19 cellular contexts compared by ENCODE assay signal in the genomic region with DNA sequence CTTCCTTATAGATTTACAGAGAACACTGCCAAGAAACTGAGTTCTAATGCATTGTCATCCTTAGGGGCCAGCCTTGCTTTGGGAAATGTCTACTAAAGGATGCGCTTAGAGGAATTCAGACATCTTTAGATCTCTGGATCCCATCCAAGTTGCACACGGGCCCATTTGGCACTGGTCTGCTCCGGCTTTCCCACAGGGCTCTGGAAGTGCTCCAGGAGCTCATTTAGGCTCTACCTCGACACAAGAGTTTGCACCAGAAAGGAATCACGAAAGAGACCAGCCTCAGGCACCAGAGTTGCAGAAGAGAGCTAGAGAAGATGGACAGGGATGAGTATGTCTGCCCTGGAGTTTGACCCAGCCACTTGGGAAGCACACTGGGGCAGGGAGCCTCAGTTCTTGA.
"Had no signal": no experiment of that assay in that cellular context is flagged by ENCODE, and none has a peak within 500 bp of the region (broad histone marks: within the 10 kb centered on the region; RNA-seq: fewer than 3 reads in every experiment).

No MANE protein-coding gene starts in this region.

- H3K4me1 ChIP-seq: gastrocnemius medialis, heart right ventricle, suprapubic skin had no signal

- H3K36me3 Mint-ChIP-seq: activated naive CD8-positive, alpha-beta T cell; natural killer cell treated with Interleukin-12 subunit alpha and Interleukin-12 subunit beta and Interleukin-15 and Interleukin-18, amount 100 ng/mL, for 72 hours had no signal

- ATAC-seq: activated CD4-positive, CD25-positive, alpha-beta regulatory T cell treated with anti-CD3 and anti-CD28 coated beads, Interleukin-2, amount 50 U/mL, for 24 hours; activated T-cell treated with anti-CD3 and anti-CD28 coated beads, Interleukin-2, amount 50 U/mL, for 4 hours; gastrocnemius medialis; heart right ventricle; left lobe of liver; natural killer cell treated with Interleukin-12 subunit alpha and Interleukin-12 subunit beta and Interleukin-15 and Interleukin-18, amount 100 ng/mL, for 72 hours; stimulated activated naive CD8-positive, alpha-beta T cell treated with anti-CD3 and anti-CD28 coated beads, Interleukin-15, Interleukin-2, amounts not matched to agents 100 U/mL and 50 U/mL, for 24 hours had no signal

- H3K36me3 ChIP-seq: gastrocnemius medialis, heart right ventricle, sigmoid colon, suprapubic skin, upper lobe of left lung had no signal

- H3K27me3 ChIP-seq: gastrocnemius medialis, sigmoid colon, suprapubic skin, upper lobe of left lung had no signal

- H3K9me3 ChIP-seq: gastrocnemius medialis, heart right ventricle, sigmoid colon, suprapubic skin, upper lobe of left lung had no signal

- FAIRE-seq: bronchial epithelial cell had no signal

- H3K4me3 Mint-ChIP-seq: activated naive CD8-positive, alpha-beta T cell; activated T-cell treated with anti-CD3 and anti-CD28 coated beads, Interleukin-2, amount 50 U/mL, for 4 hours; natural killer cell treated with Interleukin-12 subunit alpha and Interleukin-12 subunit beta and Interleukin-15 and Interleukin-18, amount 100 ng/mL, for 72 hours had no signal

- H3K27ac Mint-ChIP-seq: activated naive CD8-positive, alpha-beta T cell; natural killer cell treated with Interleukin-12 subunit alpha and Interleukin-12 subunit beta and Interleukin-15 and Interleukin-18, amount 100 ng/mL, for 72 hours had no signal

- H3K27ac ChIP-seq: gastrocnemius medialis, heart right ventricle, sigmoid colon, suprapubic skin, upper lobe of left lung had no signal

- H3K9me3 Mint-ChIP-seq: activated T-cell treated with anti-CD3 and anti-CD28 coated beads, Interleukin-2, amount 50 U/mL, for 4 hours; natural killer cell treated with Interleukin-12 subunit alpha and Interleukin-12 subunit beta and Interleukin-15 and Interleukin-18, amount 100 ng/mL, for 72 hours had no signal

- H3K4me3 ChIP-seq: gastrocnemius medialis, heart right ventricle, sigmoid colon, suprapubic skin, upper lobe of left lung had no signal

- DNase-seq: activated CD4-positive, alpha-beta T cell treated with anti-CD3 and anti-CD28 coated beads, Interleukin-2, amount 50 U/mL, for 48 hours; activated gamma-delta T cell; activated T-cell treated with anti-CD3 and anti-CD28 coated beads, Interleukin-2, amount 50 U/mL, for 4 hours; amygdala; gastrocnemius medialis; heart right ventricle; islet precursor cell; mammary epithelial cell; sigmoid colon; stimulated activated CD4-positive, alpha-beta T cell treated with anti-CD3 and anti-CD28 coated beads, Interleukin-12 subunit alpha, Interleukin-12 subunit beta, amount 100 ng/mL, for 4 hours; stimulated activated CD4-positive, alpha-beta T cell treated with anti-CD3 and anti-CD28 coated beads, Interleukin-2, amount 100 ng/mL, for 48 hours; stimulated activated naive CD8-positive, alpha-beta T cell treated with anti-CD3 and anti-CD28 coated beads, Interleukin-15, Interleukin-2, amounts not matched to agents 100 U/mL and 50 U/mL, for 24 hours; upper lobe of left lung had no signal
